1 cellular context compared by ENCODE assay signal in genomic region chr16:25009822-25010221, GRCh38.
TF ChIP-seq lines count a peak whose summit lies in the region.

No MANE protein-coding gene starts in this region.

TF ChIP-seq in IMR-90, 13 proteins besides CTCF, POLR2A, EP300 and RAD21 (continued from another document):
- TF ChIP-seq MXI1 (IDR thresholded peaks at IDR 0.05; ENCODE audit: borderline replicate concordance, low read depth, low read length) (no peak), RFX5 (IDR thresholded peaks at IDR 0.05; ENCODE audit: low read depth, low read length) (no peak), ELK1 (IDR thresholded peaks at IDR 0.05; ENCODE audit: borderline replicate concordance, low read depth, low read length) (no peak), SMC3 (IDR thresholded peaks at IDR 0.05; ENCODE audit: low read depth, low read length) (no peak), FOS (IDR thresholded peaks at IDR 0.05; ENCODE audit: low read depth, low read length) (no peak)
